17 cellular contexts compared by ENCODE assay signal in genomic region chr4:118396881-118397666, GRCh38. TPM values are rescaled to one million over a fixed set of nuclear protein-coding genes. Genes with fewer than 3 reads are reported as not detected.
DNase-seq lines count a peak whose midpoint lies in the region; ATAC-seq and TF ChIP-seq lines count a peak whose summit lies in the region.
"Had no signal": no experiment of that assay in that cellular context is flagged by ENCODE, and none has a peak within 500 bp of the region (broad histone marks: within the 10 kb centered on the region; RNA-seq: fewer than 3 reads in every experiment).

No MANE protein-coding gene starts in this region.

- H3K79me2 ChIP-seq in GM23248 (ENCODE audit: insufficient read depth) = no peaks in the 10 kb centered on the region
- no peaks in the 10 kb centered on the region for H3K79me2 ChIP-seq in Loucy (ENCODE audit: insufficient read depth, low read length)
- no peaks in the 10 kb centered on the region for H3K79me2 ChIP-seq in osteoblast (ENCODE audit: insufficient read depth, low read length)

- H2AFZ ChIP-seq in GM23248 (peak overlapping the region; percentile 60), Loucy (ENCODE audit: low read length) (peak overlapping the region; percentile 53; the same call in 1 of the 2 replicates), osteoblast (ENCODE audit: low read length) (peak overlapping the region; percentile 57)

- H3K4me2 ChIP-seq in GM23248 (ENCODE audit: unreplicated experiment) (no peak overlapping the region), Loucy (ENCODE audit: low read depth, low read length, poor library complexity, severe bottlenecking) (no peak overlapping the region), osteoblast (ENCODE audit: insufficient read depth, low read length) (no peak overlapping the region)
- H3K4me2 ChIP-seq: BLaER1 had no signal

- no peaks in the 10 kb centered on the region for H3K36me3 Mint-ChIP-seq in endothelial cell (ENCODE audit: low read depth, unreplicated experiment)
- no peaks in the 10 kb centered on the region for H3K36me3 Mint-ChIP-seq in activated CD4-positive, alpha-beta memory T cell treated with anti-CD3 and anti-CD28 coated beads, Interleukin-2, amount 10 ng/mL, durations not matched to agents 7 days and 5 days (ENCODE audit: low read depth)

- CTCF ChIA-PET in activated CD4-positive, alpha-beta memory T cell treated with anti-CD3 and anti-CD28 coated beads, Interleukin-2, amount 10 ng/mL, durations not matched to agents 7 days and 5 days (lab: Charles Lee) = no interaction called here

- no peaks in the 10 kb centered on the region for H3K9me2 ChIP-seq in GM23248 (ENCODE audit: insufficient read depth)
- H3K9me2 ChIP-seq in Loucy (replicated peaks; ENCODE audit: low read depth, low read length) = no peaks in the 10 kb centered on the region

- H3K9ac ChIP-seq in GM23248 = no peak overlapping the region
- H3K9ac ChIP-seq in Loucy (ENCODE audit: low read depth, low read length, poor library complexity, severe bottlenecking) = peak overlapping the region; percentile 35
- H3K9ac ChIP-seq: BLaER1 had no signal

- H4K20me1 ChIP-seq in GM23248 (ENCODE audit: insufficient read depth) = no peaks in the 10 kb centered on the region
- no peaks in the 10 kb centered on the region for H4K20me1 ChIP-seq in Loucy (ENCODE audit: insufficient read depth, low read length, poor library complexity, severe bottlenecking)
- H4K20me1 ChIP-seq in osteoblast (ENCODE audit: insufficient read depth, low read length) = no peaks in the 10 kb centered on the region
- H4K20me1 ChIP-seq: BLaER1 had no signal

- peak overlapping the region; percentile 39 for H3K27ac Mint-ChIP-seq in endothelial cell (ENCODE audit: unreplicated experiment)
- no peak overlapping the region for H3K27ac Mint-ChIP-seq in activated CD4-positive, alpha-beta memory T cell treated with anti-CD3 and anti-CD28 coated beads, Interleukin-2, amount 10 ng/mL, durations not matched to agents 7 days and 5 days
- H3K27ac Mint-ChIP-seq: stimulated activated naive CD8-positive, alpha-beta T cell treated with anti-CD3 and anti-CD28 coated beads, Interleukin-15, Interleukin-2, amounts not matched to agents 100 ng/mL and 50 ng/mL, for 24 hours had no signal

- no peaks in the 10 kb centered on the region for H3K9me3 Mint-ChIP-seq in endothelial cell (ENCODE audit: unreplicated experiment)
- H3K9me3 Mint-ChIP-seq in activated CD4-positive, alpha-beta memory T cell treated with anti-CD3 and anti-CD28 coated beads, Interleukin-2, amount 10 ng/mL, durations not matched to agents 7 days and 5 days = peaks cover 2% of the 10 kb centered on the region

- no peaks in the 10 kb centered on the region for H3K27me3 Mint-ChIP-seq in endothelial cell (ENCODE audit: unreplicated experiment)
- peaks cover 15% of the 10 kb centered on the region for H3K27me3 Mint-ChIP-seq in activated CD4-positive, alpha-beta memory T cell treated with anti-CD3 and anti-CD28 coated beads, Interleukin-2, amount 10 ng/mL, durations not matched to agents 7 days and 5 days

- no peak overlapping the region for H3K27ac ChIP-seq in GM23248
- H3K27ac ChIP-seq in osteoblast (ENCODE audit: low read depth, low read length) = no peak overlapping the region
- H3K27ac ChIP-seq: BLaER1, esophagus muscularis mucosa, vagina had no signal

- TF ChIP-seq CTCF in Loucy (conservative IDR thresholded peaks at IDR 0.05; ENCODE audit: low read length) (no peak), endothelial cell (IDR thresholded peaks at IDR 0.05; ENCODE audit: unreplicated experiment) (no peak), osteoblast (IDR thresholded peaks at IDR 0.05; ENCODE audit: extremely low read depth, low read depth, low read length) (no peak)

- H3K36me3 ChIP-seq in GM23248 (ENCODE audit: low read depth) (no peaks in the 10 kb centered on the region), Loucy (ENCODE audit: insufficient read depth, low read length) (no peaks in the 10 kb centered on the region), osteoblast (ENCODE audit: insufficient read depth, low read length) (no peaks in the 10 kb centered on the region)
- H3K36me3 ChIP-seq: BLaER1, esophagus muscularis mucosa, vagina had no signal

- H3K4me1 ChIP-seq in GM23248 (ENCODE audit: insufficient read depth) = peaks cover 7% of the 10 kb centered on the region
- peaks cover 33% of the 10 kb centered on the region for H3K4me1 ChIP-seq in Loucy (ENCODE audit: insufficient read depth, low read length, poor library complexity, severe bottlenecking)
- peaks cover 3% of the 10 kb centered on the region for H3K4me1 ChIP-seq in osteoblast (ENCODE audit: insufficient read depth, low read length)

- in situ Hi-C loops in GM23248 (cut with MboI) = no loop called here

- H3K9me3 ChIP-seq in GM23248 (ENCODE audit: low read depth) (no peaks in the 10 kb centered on the region), Loucy (ENCODE audit: insufficient read depth, low read depth, low read length) (no peaks in the 10 kb centered on the region), osteoblast (ENCODE audit: low read depth, low read length) (no peaks in the 10 kb centered on the region)
- H3K9me3 ChIP-seq: vagina had no signal

- H3K27me3 ChIP-seq in GM23248 (replicated peaks; ENCODE audit: insufficient read depth) (no peaks in the 10 kb centered on the region), Loucy (ENCODE audit: insufficient read depth, low read length, poor library complexity, severe bottlenecking) (no peaks in the 10 kb centered on the region), osteoblast (ENCODE audit: insufficient read depth, low read length) (peaks cover 3% of the 10 kb centered on the region)
- H3K27me3 ChIP-seq: BLaER1, esophagus muscularis mucosa, vagina had no signal

- H3K4me1 Mint-ChIP-seq in endothelial cell (ENCODE audit: unreplicated experiment) = peaks cover 31% of the 10 kb centered on the region
- no peaks in the 10 kb centered on the region for H3K4me1 Mint-ChIP-seq in activated CD4-positive, alpha-beta memory T cell treated with anti-CD3 and anti-CD28 coated beads, Interleukin-2, amount 10 ng/mL, durations not matched to agents 7 days and 5 days

- no peaks in the 10 kb centered on the region; the same call in 1 of the 2 replicates for H3F3A ChIP-seq in GM23248 (ENCODE audit: insufficient read depth)
- no peaks in the 10 kb centered on the region for H3F3A ChIP-seq in Loucy (ENCODE audit: low read depth)

- DNase-seq in GM23248 (no peak), endothelial cell (ENCODE audit: low spot score) (no peak), osteoblast (ENCODE audit: insufficient read length, low spot score, missing footprints) (no peak)
- DNase-seq in activated CD4-positive, alpha-beta memory T cell treated with anti-CD3 and anti-CD28 coated beads, Interleukin-2, amount 10 ng/mL, durations not matched to agents 7 days and 5 days = no peak
- no peak for DNase-seq in effector CD8-positive, alpha-beta T cell (lab: John Stamatoyannopoulos, UW)
- DNase-seq: activated effector memory CD4-positive, alpha-beta T cell treated with anti-CD3 and anti-CD28 coated beads, Interleukin-2, amount 50 U/mL, for 16 hours; anterior cingulate cortex; NCI-H2227 treated with DMSO at 0.1 percent for 48 hours; posterior cingulate gyrus; small intestine had no signal

- POLR2A ChIA-PET in activated CD4-positive, alpha-beta memory T cell treated with anti-CD3 and anti-CD28 coated beads, Interleukin-2, amount 10 ng/mL, durations not matched to agents 7 days and 5 days (lab: Charles Lee) = no interaction called here

- H3K4me3 Mint-ChIP-seq in endothelial cell (ENCODE audit: unreplicated experiment) = no peak overlapping the region
- no peak overlapping the region for H3K4me3 Mint-ChIP-seq in activated CD4-positive, alpha-beta memory T cell treated with anti-CD3 and anti-CD28 coated beads, Interleukin-2, amount 10 ng/mL, durations not matched to agents 7 days and 5 days
- H3K4me3 Mint-ChIP-seq: stimulated activated naive CD8-positive, alpha-beta T cell treated with anti-CD3 and anti-CD28 coated beads, Interleukin-15, Interleukin-2, amounts not matched to agents 100 ng/mL and 50 ng/mL, for 24 hours had no signal

- no peak for ATAC-seq in HG03139 (IDR thresholded peaks at IDR 0.05; ENCODE audit: unreplicated experiment)

- no peak overlapping the region for H3K4me3 ChIP-seq in GM23248
- H3K4me3 ChIP-seq in Loucy (ENCODE audit: low read length, poor library complexity, severe bottlenecking) = no peak overlapping the region
- H3K4me3 ChIP-seq in osteoblast (ENCODE audit: insufficient read depth, low read length) = no peak overlapping the region
- H3K4me3 ChIP-seq: BLaER1, esophagus muscularis mucosa, vagina had no signal

- WGBS in GM23248 (ENCODE audit: low coverage in 1 of 2, low lambda C conversion rate in 2 of 2, missing lambda C conversion rate in 2 of 2), 2 experiments = 81% methylated on average over 5 of the region's 5 CpGs

RNA-seq across cellular contexts. Expression of gene PRSS12, which starts 44.3 kb away (rescaled TPM):
- 30.0 and 33.6 TPM in 2 replicates for total RNA-seq in GM23248 (2014; rRNA removed; shearing (Covaris generic))
- polyA plus RNA-seq in GM23248 (2016; fragmentation: Nextera tagmentation; extraction: Ambion mirVana) = 10.0 and 10.2 TPM in 2 replicates
- 0.77 TPM for total RNA-seq in endothelial cell (ENCODE audit: unreplicated experiment)
- total RNA-seq in osteoblast = 8.5 and 9.4 TPM in 2 replicates
- not detected for total RNA-seq in activated CD4-positive, alpha-beta memory T cell treated with anti-CD3 and anti-CD28 coated beads, Interleukin-2, amount 10 ng/mL, durations not matched to agents 7 days and 5 days
- total RNA-seq: activated CD8-positive, alpha-beta memory T cell treated with anti-CD3 and anti-CD28 coated beads for 36 hours had no signal
